ENCODE assay signal across 9 cellular contexts in the genomic region with DNA sequence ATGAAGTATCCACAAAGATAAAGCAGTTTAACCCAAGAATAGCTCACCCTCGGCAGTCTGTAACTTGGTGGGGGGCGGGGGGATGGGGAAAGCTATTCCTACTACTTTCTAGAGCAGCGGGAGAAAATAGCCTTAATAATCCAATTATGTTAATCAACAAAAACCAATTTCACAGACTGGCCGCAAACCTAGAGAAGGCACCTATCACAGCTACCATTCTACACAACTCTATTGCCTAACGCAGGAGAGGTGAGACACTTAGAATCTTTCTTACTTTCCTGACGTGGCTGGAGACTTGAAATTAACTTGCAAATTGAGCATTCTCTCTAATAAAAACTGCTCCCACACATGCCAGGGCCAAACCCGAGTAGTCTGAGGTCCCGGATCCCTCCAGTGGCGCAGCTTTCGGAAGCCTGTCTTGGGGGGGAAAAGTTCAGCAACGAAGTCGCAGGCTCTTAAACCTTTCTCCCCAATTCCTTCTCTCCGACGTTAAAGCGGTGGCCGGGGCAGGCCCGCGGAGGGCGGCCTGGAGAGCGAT. TPM values are rescaled to one million over a fixed set of nuclear protein-coding genes. Genes with fewer than 3 reads are reported as not detected.
DNase-seq lines count a peak whose midpoint lies in the region; ATAC-seq, FAIRE-seq and TF ChIP-seq lines count a peak whose summit lies in the region.
"Had no signal": no experiment of that assay in that cellular context is flagged by ENCODE, and none has a peak within 500 bp of the region (broad histone marks: within the 10 kb centered on the region; RNA-seq: fewer than 3 reads in every experiment).

No MANE protein-coding gene starts in this region.

- H3K4me1 ChIP-seq in KMS-11 (ENCODE audit: low read depth, poor library complexity, severe bottlenecking) = peaks cover 14% of the 10 kb centered on the region
- H3K4me1 ChIP-seq in mucosa of rectum (ENCODE audit: control insufficient read depth in 2 of 2, insufficient read depth in 2 of 2, low read length in 2 of 2) = peaks cover 4 to 10% of the 10 kb centered on the region in 2 donors

- no peaks in the 10 kb centered on the region for H3K9me3 ChIP-seq in mucosa of rectum (ENCODE audit: control insufficient read depth in 2 of 2, low read length in 2 of 2)

- TF ChIP-seq CTCF in KMS-11 (conservative IDR thresholded peaks at IDR 0.05; ENCODE audit: low read depth, low read length) = no peak
- no peak for TF ChIP-seq CTCF in bronchial epithelial cell (IDR thresholded peaks at IDR 0.05; ENCODE audit: insufficient read depth, low read length, severe bottlenecking)

- H3K4me3 ChIP-seq in KMS-11 (IDR thresholded peaks at IDR 0.05; ENCODE audit: insufficient read depth, low read depth, low read length) (no peak overlapping the region), bronchial epithelial cell (ENCODE audit: low read depth, low read length) (peak overlapping the region; percentile 91), mucosa of rectum (ENCODE audit: low read length in 2 of 2) (peak overlapping the region; percentile 86 to 90)

- H3K4me2 ChIP-seq in KMS-11 = peak overlapping the region; percentile 77

- TF ChIP-seq POLR2A in GM12892 (IDR thresholded peaks at IDR 0.05; ENCODE audit: low read depth, low read length) = no peak

- peak overlapping the region; percentile 71 for H2AFZ ChIP-seq in KMS-11 (ENCODE audit: low read depth)

- no peaks in the 10 kb centered on the region for H3K36me3 ChIP-seq in KMS-11 (ENCODE audit: insufficient read depth)
- H3K36me3 ChIP-seq in bronchial epithelial cell (ENCODE audit: control insufficient read depth, insufficient read depth, low read length) = peaks cover 10% of the 10 kb centered on the region
- peaks cover 7 to 18% of the 10 kb centered on the region in 2 donors for H3K36me3 ChIP-seq in mucosa of rectum (ENCODE audit: control insufficient read depth in 2 of 2, insufficient read depth in 2 of 2, low read length in 2 of 2)

- peak overlapping the region; percentile 46; the same call in 1 of the 2 replicates for H3K9ac ChIP-seq in KMS-11
- H3K9ac ChIP-seq in mucosa of rectum (ENCODE audit: low read depth in 1 of 2, low read length in 2 of 2) = peak overlapping the region; percentile 85 to 89

- peak; percentile 3 to 5 for DNase-seq in activated CD4-positive, alpha-beta T cell treated with anti-CD3 and anti-CD28 coated beads, Interleukin-2, amount 50 U/mL, for 4 hours
- no peak for DNase-seq in activated CD4-positive, alpha-beta T cell treated with anti-CD3 and anti-CD28 coated beads, Interleukin-2, amount 50 U/mL, for 48 hours
- peak; percentile 22 for DNase-seq in bronchial epithelial cell (ENCODE audit: low read depth)
- no peak for DNase-seq in left lobe of liver (ENCODE audit: low spot score)
- no peak for DNase-seq in activated CD4-positive, CD25-positive, alpha-beta regulatory T cell (lab: John Stamatoyannopoulos, UW)
- no peak for DNase-seq in GM12892 (ENCODE audit: insufficient read length)

- H3K27me3 ChIP-seq in KMS-11 (ENCODE audit: insufficient read depth, low read depth) = no peaks in the 10 kb centered on the region
- H3K27me3 ChIP-seq in bronchial epithelial cell (ENCODE audit: control insufficient read depth, insufficient read depth, low read length) = no peaks in the 10 kb centered on the region
- no peaks in the 10 kb centered on the region for H3K27me3 ChIP-seq in mucosa of rectum (ENCODE audit: control insufficient read depth in 2 of 2, insufficient read depth in 2 of 2, low read length in 2 of 2)

- no peak for ATAC-seq in left lobe of liver

- H4K20me1 ChIP-seq in KMS-11 (ENCODE audit: insufficient read depth) = no peaks in the 10 kb centered on the region

- FAIRE-seq in bronchial epithelial cell (lab: Jason Lieb, UNC) (no peak), GM12892 (lab: Jason Lieb, UNC) (no peak)
- FAIRE-seq: endometrium had no signal

- H3K27ac ChIP-seq in KMS-11 (no peak overlapping the region), mucosa of rectum (ENCODE audit: low read depth in 2 of 2, low read length in 2 of 2) (peak overlapping the region; percentile 91 to 92)

- no peaks in the 10 kb centered on the region for H3K79me2 ChIP-seq in KMS-11 (ENCODE audit: insufficient read depth, low read depth)

RNA-seq across cellular contexts. Expression of a gene that starts 0.8 kb away (rescaled TPM):
- total RNA-seq in bronchial epithelial cell (9.2 and 13.4 TPM in 2 replicates), left lobe of liver (10.3 TPM)
- polyA plus RNA-seq in GM12892 (2012; ENCODE audit: missing spikeins) = 20.9 TPM

RNA-seq across cellular contexts. Expression of a gene that starts 0.9 kb away (rescaled TPM):
- 10.5 and 13.1 TPM in 2 replicates for total RNA-seq in bronchial epithelial cell
- 5.1 TPM for total RNA-seq in left lobe of liver
- 11.1 TPM for polyA plus RNA-seq in GM12892 (2012; ENCODE audit: missing spikeins)

RNA-seq across cellular contexts. Expression of a gene that starts 33.4 kb away (rescaled TPM):
- total RNA-seq in bronchial epithelial cell = 55.9 and 72.1 TPM in 2 replicates
- total RNA-seq in left lobe of liver = 8.7 TPM
- 38.5 TPM for polyA plus RNA-seq in GM12892 (2012; ENCODE audit: missing spikeins)

RNA-seq across cellular contexts. Expression of a gene that starts 34.5 kb away (rescaled TPM):
- total RNA-seq in bronchial epithelial cell (13.4 and 18.3 TPM in 2 replicates), left lobe of liver (18.7 TPM)
- polyA plus RNA-seq in GM12892 (2012; ENCODE audit: missing spikeins) = 31.4 TPM

Comparison
In these comparisons a context has a peak if more than half of its experiments do, and no peak if none do; other contexts are left out.
1. DNase-seq: peak in activated CD4-positive, alpha-beta T cell treated with anti-CD3 and anti-CD28 coated beads, Interleukin-2, amount 50 U/mL, for 4 hours (2 of 2) and bronchial epithelial cell (single experiment); none in activated CD4-positive, alpha-beta T cell treated with anti-CD3 and anti-CD28 coated beads, Interleukin-2, amount 50 U/mL, for 48 hours (0 of 2), left lobe of liver (single experiment), activated CD4-positive, CD25-positive, alpha-beta regulatory T cell (0 of 4) and GM12892 (single experiment).